Comparison of ENCODE assay signal across 23 cellular contexts in the genomic region with DNA sequence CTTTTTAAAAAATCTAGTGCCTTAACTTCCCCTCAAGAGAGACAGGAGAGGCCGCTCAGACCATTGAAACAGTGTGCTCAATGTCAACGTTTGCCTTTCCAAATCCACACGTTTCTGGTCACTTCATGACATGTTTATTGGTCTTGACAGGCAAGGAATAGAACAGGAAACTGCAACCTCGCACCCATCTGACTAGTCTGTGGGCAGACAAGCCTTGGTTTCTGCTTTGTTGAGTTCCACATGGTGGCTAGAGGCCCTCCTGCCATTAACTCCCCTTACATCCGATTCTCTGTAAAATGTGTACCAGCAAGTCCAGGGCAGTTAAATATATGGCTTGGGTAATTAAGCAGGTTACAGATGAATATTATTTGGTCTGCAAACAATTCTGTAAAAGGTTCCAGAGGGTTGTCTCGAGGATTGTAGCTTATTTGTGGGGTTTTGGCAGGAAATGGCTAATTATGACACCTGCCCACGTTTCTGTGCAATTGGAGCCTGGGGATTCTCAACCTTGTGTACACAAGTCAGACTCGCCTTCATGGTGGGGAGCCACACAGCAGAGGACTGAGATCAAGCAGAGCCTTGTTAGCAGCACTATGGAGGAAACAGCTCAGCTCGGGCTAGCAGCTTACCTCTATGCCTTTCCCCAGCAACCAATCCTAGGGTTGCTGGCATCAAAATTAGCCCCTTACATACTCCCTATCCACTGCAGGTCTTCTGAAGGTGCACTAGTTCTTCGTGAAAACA.
DNase-seq lines count a peak whose midpoint lies in the region; ATAC-seq and TF ChIP-seq lines count a peak whose summit lies in the region.
"Had no signal": no experiment of that assay in that cellular context is flagged by ENCODE, and none has a peak within 500 bp of the region (broad histone marks: within the 10 kb centered on the region; RNA-seq: fewer than 3 reads in every experiment).

No MANE protein-coding gene starts in this region.

- H3K27ac ChIP-seq in colonic mucosa, result no peak overlapping the region
- H3K27ac ChIP-seq: 22Rv1, HL-60 had no signal

- peaks cover 28% of the 10 kb centered on the region for H3K9me3 Mint-ChIP-seq in WTC11
- H3K9me3 Mint-ChIP-seq in activated naive CD8-positive, alpha-beta T cell treated with anti-CD3 and anti-CD28 coated beads, Interleukin-2, amount 50 U/mL, for 24 hours, result peaks cover 3% of the 10 kb centered on the region

- no peak overlapping the region for H3K9ac ChIP-seq in colonic mucosa (ENCODE audit: low read depth in 2 of 2, low read length in 2 of 2)

- ATAC-seq in WTC11, result peak; percentile 28; the same call in 1 of the 2 replicates
- no peak for ATAC-seq in activated naive CD8-positive, alpha-beta T cell treated with anti-CD3 and anti-CD28 coated beads, Interleukin-2, amount 50 U/mL, for 24 hours
- ATAC-seq: SK-N-SH treated with all-trans-retinoic acid at 6 μM for 48 hours had no signal

- H3K4me3 Mint-ChIP-seq in WTC11, result no peak overlapping the region
- no peak overlapping the region for H3K4me3 Mint-ChIP-seq in activated naive CD8-positive, alpha-beta T cell treated with anti-CD3 and anti-CD28 coated beads, Interleukin-2, amount 50 U/mL, for 24 hours
- H3K4me3 Mint-ChIP-seq: B cell; CD4-positive, CD25-positive, alpha-beta regulatory T cell; H9; IgD-negative memory B cell had no signal

- no peaks in the 10 kb centered on the region for H3K36me3 ChIP-seq in colonic mucosa

- peaks cover 14% of the 10 kb centered on the region for H3K4me1 Mint-ChIP-seq in WTC11
- H3K4me1 Mint-ChIP-seq in activated naive CD8-positive, alpha-beta T cell treated with anti-CD3 and anti-CD28 coated beads, Interleukin-2, amount 50 U/mL, for 24 hours, result no peaks in the 10 kb centered on the region
- H3K4me1 Mint-ChIP-seq: B cell; CD4-positive, CD25-positive, alpha-beta regulatory T cell had no signal

- H3K27me3 ChIP-seq in colonic mucosa, result no peaks in the 10 kb centered on the region

- CTCF ChIA-PET in WTC11 (lab: Charles Lee), result interaction anchor here (0.6 to 1.4 kb wide), 2 partner anchors 19 to 105 kb away, joined by 4 to 6 read pairs; no protein-coding TSS in a partner anchor

- TF ChIP-seq CTCF in WTC11 (IDR thresholded peaks at IDR 0.05) (no peak), colonic mucosa (IDR thresholded peaks at IDR 0.05) (no peak)

- no peaks in the 10 kb centered on the region for H3K4me1 ChIP-seq in colonic mucosa

- intact Hi-C loops in colonic mucosa (cut with DNase I), result no loop called here

- POLR2A ChIA-PET in WTC11 (lab: Charles Lee), result no interaction called here

- DNase-seq in NCI-H2107 treated with DMSO at 0.1 percent for 48 hours (lab: John Stamatoyannopoulos, UW; ENCODE audit: unreplicated experiment) (peak; percentile 4), NCI-H2107 (lab: John Stamatoyannopoulos, UW) (no peak), NCI-H1436 treated with DMSO at 0.1 percent for 48 hours (lab: John Stamatoyannopoulos, UW) (peak; percentile 39), NCI-H345 treated with DMSO at 0.1 percent for 48 hours (lab: John Stamatoyannopoulos, UW; ENCODE audit: unreplicated experiment) (peak; percentile 0), WTC11 (ENCODE audit: low spot score) (no peak), iPS-NIHi11 (ENCODE audit: low spot score) (no peak), colonic mucosa (no peak)
- DNase-seq in activated naive CD8-positive, alpha-beta T cell treated with anti-CD3 and anti-CD28 coated beads, Interleukin-2, amount 50 U/mL, for 24 hours, result no peak
- DNase-seq: CD4-positive, CD25-positive, alpha-beta regulatory T cell; DMS79; H9; Kasumi-1; MM.1S; NCI-H1694 treated with DMSO at 0.1 percent for 48 hours; NCI-H226; NCI-H526 treated with DMSO at 0.1 percent for 48 hours; SHP77; T-helper 1 cell had no signal

- no peak overlapping the region for H3K4me3 ChIP-seq in colonic mucosa

- H3K27ac Mint-ChIP-seq in WTC11, result no peak overlapping the region
- no peak overlapping the region for H3K27ac Mint-ChIP-seq in activated naive CD8-positive, alpha-beta T cell treated with anti-CD3 and anti-CD28 coated beads, Interleukin-2, amount 50 U/mL, for 24 hours
- H3K27ac Mint-ChIP-seq: B cell; CD4-positive, CD25-positive, alpha-beta regulatory T cell; H9; IgD-negative memory B cell had no signal

- H3K27me3 Mint-ChIP-seq in WTC11 (ENCODE audit: low read depth), result no peaks in the 10 kb centered on the region
- H3K27me3 Mint-ChIP-seq in activated naive CD8-positive, alpha-beta T cell treated with anti-CD3 and anti-CD28 coated beads, Interleukin-2, amount 50 U/mL, for 24 hours, result peaks cover 16% of the 10 kb centered on the region
- H3K27me3 Mint-ChIP-seq: CD4-positive, CD25-positive, alpha-beta regulatory T cell had no signal

- peaks cover 12% of the 10 kb centered on the region for H3K36me3 Mint-ChIP-seq in WTC11
- H3K36me3 Mint-ChIP-seq in activated naive CD8-positive, alpha-beta T cell treated with anti-CD3 and anti-CD28 coated beads, Interleukin-2, amount 50 U/mL, for 24 hours (ENCODE audit: low read depth), result no peaks in the 10 kb centered on the region
- H3K36me3 Mint-ChIP-seq: CD4-positive, CD25-positive, alpha-beta regulatory T cell; IgD-negative memory B cell had no signal

- H3K9me3 ChIP-seq in colonic mucosa, result no peaks in the 10 kb centered on the region

TF ChIP-seq in WTC11, 78 proteins besides CTCF, POLR2A, EP300 and RAD21 (continues in another document):
- TF ChIP-seq, protein P1, sequence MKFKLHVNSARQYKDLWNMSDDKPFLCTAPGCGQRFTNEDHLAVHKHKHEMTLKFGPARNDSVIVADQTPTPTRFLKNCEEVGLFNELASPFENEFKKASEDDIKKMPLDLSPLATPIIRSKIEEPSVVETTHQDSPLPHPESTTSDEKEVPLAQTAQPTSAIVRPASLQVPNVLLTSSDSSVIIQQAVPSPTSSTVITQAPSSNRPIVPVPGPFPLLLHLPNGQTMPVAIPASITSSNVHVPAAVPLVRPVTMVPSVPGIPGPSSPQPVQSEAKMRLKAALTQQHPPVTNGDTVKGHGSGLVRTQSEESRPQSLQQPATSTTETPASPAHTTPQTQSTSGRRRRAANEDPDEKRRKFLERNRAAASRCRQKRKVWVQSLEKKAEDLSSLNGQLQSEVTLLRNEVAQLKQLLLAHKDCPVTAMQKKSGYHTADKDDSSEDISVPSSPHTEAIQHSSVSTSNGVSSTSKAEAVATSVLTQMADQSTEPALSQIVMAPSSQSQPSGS (CRISPR knock-in tag; IDR thresholded peaks at IDR 0.05; ENCODE audit: borderline replicate concordance, low read depth), result no peak
- TF ChIP-seq GABPB1 (CRISPR knock-in tag; IDR thresholded peaks at IDR 0.05) (no peak), CREM (CRISPR knock-in tag; IDR thresholded peaks at IDR 0.05) (no peak), ESRRA (CRISPR knock-in tag; IDR thresholded peaks at IDR 0.05; ENCODE audit: borderline replicate concordance) (no peak), ZNF317 (CRISPR knock-in tag; IDR thresholded peaks at IDR 0.05; ENCODE audit: borderline replicate concordance, low read depth) (no peak), ZNF121 (CRISPR knock-in tag; IDR thresholded peaks at IDR 0.05) (no peak), NFATC4 (CRISPR knock-in tag; IDR thresholded peaks at IDR 0.05) (no peak), ATF1 (CRISPR knock-in tag; IDR thresholded peaks at IDR 0.05) (no peak), FOXK1 (CRISPR knock-in tag; IDR thresholded peaks at IDR 0.05) (no peak), JAZF1 (CRISPR knock-in tag; IDR thresholded peaks at IDR 0.05) (no peak)
- TF ChIP-seq, protein P2, sequence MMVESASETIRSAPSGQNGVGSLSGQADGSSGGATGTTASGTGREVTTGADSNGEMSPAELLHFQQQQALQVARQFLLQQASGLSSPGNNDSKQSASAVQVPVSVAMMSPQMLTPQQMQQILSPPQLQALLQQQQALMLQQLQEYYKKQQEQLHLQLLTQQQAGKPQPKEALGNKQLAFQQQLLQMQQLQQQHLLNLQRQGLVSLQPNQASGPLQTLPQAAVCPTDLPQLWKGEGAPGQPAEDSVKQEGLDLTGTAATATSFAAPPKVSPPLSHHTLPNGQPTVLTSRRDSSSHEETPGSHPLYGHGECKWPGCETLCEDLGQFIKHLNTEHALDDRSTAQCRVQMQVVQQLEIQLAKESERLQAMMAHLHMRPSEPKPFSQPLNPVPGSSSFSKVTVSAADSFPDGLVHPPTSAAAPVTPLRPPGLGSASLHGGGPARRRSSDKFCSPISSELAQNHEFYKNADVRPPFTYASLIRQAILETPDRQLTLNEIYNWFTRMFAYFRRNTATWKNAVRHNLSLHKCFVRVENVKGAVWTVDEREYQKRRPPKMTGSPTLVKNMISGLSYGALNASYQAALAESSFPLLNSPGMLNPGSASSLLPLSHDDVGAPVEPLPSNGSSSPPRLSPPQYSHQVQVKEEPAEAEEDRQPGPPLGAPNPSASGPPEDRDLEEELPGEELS (CRISPR knock-in tag; IDR thresholded peaks at IDR 0.05), result no peak
- TF ChIP-seq, protein P3, sequence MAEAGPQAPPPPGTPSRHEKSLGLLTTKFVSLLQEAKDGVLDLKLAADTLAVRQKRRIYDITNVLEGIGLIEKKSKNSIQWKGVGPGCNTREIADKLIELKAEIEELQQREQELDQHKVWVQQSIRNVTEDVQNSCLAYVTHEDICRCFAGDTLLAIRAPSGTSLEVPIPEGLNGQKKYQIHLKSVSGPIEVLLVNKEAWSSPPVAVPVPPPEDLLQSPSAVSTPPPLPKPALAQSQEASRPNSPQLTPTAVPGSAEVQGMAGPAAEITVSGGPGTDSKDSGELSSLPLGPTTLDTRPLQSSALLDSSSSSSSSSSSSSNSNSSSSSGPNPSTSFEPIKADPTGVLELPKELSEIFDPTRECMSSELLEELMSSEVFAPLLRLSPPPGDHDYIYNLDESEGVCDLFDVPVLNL (CRISPR knock-in tag; IDR thresholded peaks at IDR 0.05; ENCODE audit: borderline replicate concordance, low read depth), result no peak
- TF ChIP-seq, protein P4, sequence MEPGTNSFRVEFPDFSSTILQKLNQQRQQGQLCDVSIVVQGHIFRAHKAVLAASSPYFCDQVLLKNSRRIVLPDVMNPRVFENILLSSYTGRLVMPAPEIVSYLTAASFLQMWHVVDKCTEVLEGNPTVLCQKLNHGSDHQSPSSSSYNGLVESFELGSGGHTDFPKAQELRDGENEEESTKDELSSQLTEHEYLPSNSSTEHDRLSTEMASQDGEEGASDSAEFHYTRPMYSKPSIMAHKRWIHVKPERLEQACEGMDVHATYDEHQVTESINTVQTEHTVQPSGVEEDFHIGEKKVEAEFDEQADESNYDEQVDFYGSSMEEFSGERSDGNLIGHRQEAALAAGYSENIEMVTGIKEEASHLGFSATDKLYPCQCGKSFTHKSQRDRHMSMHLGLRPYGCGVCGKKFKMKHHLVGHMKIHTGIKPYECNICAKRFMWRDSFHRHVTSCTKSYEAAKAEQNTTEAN (CRISPR knock-in tag; IDR thresholded peaks at IDR 0.05), result no peak
- TF ChIP-seq, protein P5, sequence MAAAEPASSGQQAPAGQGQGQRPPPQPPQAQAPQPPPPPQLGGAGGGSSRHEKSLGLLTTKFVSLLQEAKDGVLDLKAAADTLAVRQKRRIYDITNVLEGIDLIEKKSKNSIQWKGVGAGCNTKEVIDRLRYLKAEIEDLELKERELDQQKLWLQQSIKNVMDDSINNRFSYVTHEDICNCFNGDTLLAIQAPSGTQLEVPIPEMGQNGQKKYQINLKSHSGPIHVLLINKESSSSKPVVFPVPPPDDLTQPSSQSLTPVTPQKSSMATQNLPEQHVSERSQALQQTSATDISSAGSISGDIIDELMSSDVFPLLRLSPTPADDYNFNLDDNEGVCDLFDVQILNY (CRISPR knock-in tag; IDR thresholded peaks at IDR 0.05), result no peak

Comparison
In these comparisons a context has a peak if more than half of its experiments do, and no peak if none do; other contexts are left out.
1. DNase-seq: peak in NCI-H2107 treated with DMSO at 0.1 percent for 48 hours (single experiment), NCI-H1436 treated with DMSO at 0.1 percent for 48 hours (single experiment) and NCI-H345 treated with DMSO at 0.1 percent for 48 hours (single experiment); none in NCI-H2107 (single experiment), WTC11 (single experiment), iPS-NIHi11 (single experiment), activated naive CD8-positive, alpha-beta T cell treated with anti-CD3 and anti-CD28 coated beads, Interleukin-2, amount 50 U/mL, for 24 hours (single experiment) and colonic mucosa (single experiment).